In genomic region chr19:35093941-35094647, GRCh38 we compare ENCODE assay signal across 28 cellular contexts. TPM values are rescaled to one million over a fixed set of nuclear protein-coding genes. Genes with fewer than 3 reads are reported as not detected.
"Had no signal": no experiment of that assay in that cellular context is flagged by ENCODE, and none has a peak within 500 bp of the region (broad histone marks: within the 10 kb centered on the region; RNA-seq: fewer than 3 reads in every experiment).

No MANE protein-coding gene starts in this region.

- H3K27ac ChIP-seq: coronary artery, heart right ventricle, left lung, prostate gland, right atrium auricular region, spleen, suprapubic skin, transverse colon, vagina had no signal

- H3K4me3 ChIP-seq: coronary artery, esophagus squamous epithelium, heart right ventricle, left lung, prostate gland, right atrium auricular region, skin epidermis, spleen, suprapubic skin, transverse colon, vagina had no signal

- DNase-seq: dermis blood vessel endothelial cell; effector memory CD8-positive, alpha-beta T cell; erythroblast; esophagus squamous epithelium; foreskin melanocyte; glutamatergic neuron; heart right ventricle; hippocampal formation; left cardiac atrium; mammary epithelial cell; mesendoderm; midbrain; natural killer cell; spleen; stimulated activated naive B cell treated with anti-CD40 and anti-IgM and Interleukin-4, amounts not matched to agents 10 μg/mL and 1 μg/mL and 100 μg/mL, for 72 hours; transverse colon had no signal

- H3K9me3 ChIP-seq: esophagus squamous epithelium, heart right ventricle, left lung, prostate gland, right atrium auricular region, spleen, suprapubic skin, transverse colon, vagina had no signal

- H3K36me3 ChIP-seq: esophagus squamous epithelium, heart right ventricle, left lung, prostate gland, right atrium auricular region, spleen, suprapubic skin, transverse colon, vagina had no signal

- H3K4me1 ChIP-seq: prostate gland had no signal

- H3K27me3 ChIP-seq: right atrium auricular region, suprapubic skin, vagina had no signal

- ATAC-seq: effector memory CD8-positive, alpha-beta T cell; heart right ventricle; left cardiac atrium; left lung; natural killer cell; sciatic nerve; stimulated activated naive B cell treated with anti-CD40 and anti-IgM and Interleukin-4, amounts not matched to agents 10 μg/mL and 1 μg/mL and 100 μg/mL, for 72 hours had no signal

RNA-seq across cellular contexts. Expression of gene FXYD3, which starts 21.5 kb away (rescaled TPM):
- total RNA-seq: natural killer cell, osteocyte, spleen had no signal
- polyA plus RNA-seq: neural cell had no signal

RNA-seq across cellular contexts. Expression of gene LGI4, which starts 40.8 kb away (rescaled TPM):
- total RNA-seq: kidney epithelial cell had no signal

RNA-seq across cellular contexts. Expression of gene FXYD1, which starts 44.5 kb away (rescaled TPM):
- total RNA-seq: dermis blood vessel endothelial cell, kidney epithelial cell, natural killer cell had no signal
- polyA plus RNA-seq: neural cell had no signal

RNA-seq across cellular contexts. Expression of gene FXYD7, which starts 49.0 kb away (rescaled TPM):
- total RNA-seq: dermis blood vessel endothelial cell, esophagus squamous epithelium, kidney epithelial cell, left cardiac atrium, left lung, mucosa of gallbladder, osteocyte, prostate gland, right atrium auricular region, transverse colon had no signal

RNA-seq across cellular contexts. Expression of gene HPN, which starts 52.6 kb away (rescaled TPM):
- total RNA-seq: natural killer cell, osteocyte, vagina had no signal
- polyA plus RNA-seq: mammary epithelial cell had no signal
